30 cellular contexts compared by ENCODE assay signal in genomic region chr6:21861942-21862341, GRCh38.
"Had no signal": no experiment of that assay in that cellular context is flagged by ENCODE, and none has a peak within 500 bp of the region (broad histone marks: within the 10 kb centered on the region; RNA-seq: fewer than 3 reads in every experiment).

No MANE protein-coding gene starts in this region.

- H3K36me3 Mint-ChIP-seq: natural killer cell; stimulated activated naive B cell treated with anti-CD40 and anti-IgM and Interleukin-4, amounts not matched to agents 10 μg/mL and 1 μg/mL and 100 μg/mL, for 72 hours had no signal

- H3K4me1 ChIP-seq: neural progenitor cell, parathyroid adenoma, psoas muscle, spleen, stomach, thyroid gland, tibial nerve, upper lobe of left lung, vagina had no signal

- H3K4me3 Mint-ChIP-seq: natural killer cell; nephron; neural progenitor cell; stimulated activated naive B cell treated with anti-CD40 and anti-IgM and Interleukin-4, amounts not matched to agents 10 μg/mL and 1 μg/mL and 100 μg/mL, for 72 hours; stimulated activated naive CD8-positive, alpha-beta T cell treated with anti-CD3 and anti-CD28 coated beads, Interleukin-15, Interleukin-2, amounts not matched to agents 100 ng/mL and 50 ng/mL, for 24 hours had no signal

- H3K9ac ChIP-seq: neural progenitor cell, parathyroid adenoma had no signal

- H3K9me3 Mint-ChIP-seq: natural killer cell; nephron; stimulated activated naive B cell treated with anti-CD40 and anti-IgM and Interleukin-4, amounts not matched to agents 10 μg/mL and 1 μg/mL and 100 μg/mL, for 72 hours had no signal

- H3K27ac ChIP-seq: neural progenitor cell, ovary, parathyroid adenoma, psoas muscle, skin epidermis, stomach, thoracic aorta, thyroid gland, tibial nerve, upper lobe of left lung, vagina had no signal

- DNase-seq: natural killer cell; occipital lobe; ovary; posterior cingulate gyrus; psoas muscle; right cardiac atrium; spleen; stimulated activated CD4-positive, alpha-beta T cell treated with anti-CD3 and anti-CD28 coated beads, Interleukin-12 subunit alpha, Interleukin-12 subunit beta, amount 100 ng/mL, for 4 hours; stimulated activated CD4-positive, alpha-beta T cell treated with anti-CD3 and anti-CD28 coated beads, Interleukin-1b, Interleukin-23, amount 100 ng/mL, for 48 hours; stimulated activated CD4-positive, alpha-beta T cell treated with anti-CD3 and anti-CD28 coated beads, Interleukin-4, amount 100 ng/mL, for 1 hour; stimulated activated CD4-positive, alpha-beta T cell treated with anti-CD3 and anti-CD28 coated beads, Interleukin-4, amount 100 ng/mL, for 4 hours; stimulated activated CD8-positive, alpha-beta memory T cell treated with anti-CD3 and anti-CD28 coated beads, Interleukin-4, amount 100 ng/mL, for 48 hours; stimulated activated naive B cell treated with anti-CD40 and anti-IgM and Interleukin-4, amounts not matched to agents 10 μg/mL and 1 μg/mL and 100 μg/mL, for 72 hours; stimulated activated naive CD4-positive, alpha-beta T cell treated with Interleukin-2 at 50 U/mL for 16 hours; stomach; thyroid gland; trophoblast cell; upper lobe of left lung had no signal

- H3K79me2 ChIP-seq: parathyroid adenoma had no signal

- H3K27ac Mint-ChIP-seq: natural killer cell; neural progenitor cell; progenitor cell of endocrine pancreas; stimulated activated naive B cell treated with anti-CD40 and anti-IgM and Interleukin-4, amounts not matched to agents 10 μg/mL and 1 μg/mL and 100 μg/mL, for 72 hours; stimulated activated naive CD8-positive, alpha-beta T cell treated with anti-CD3 and anti-CD28 coated beads, Interleukin-15, Interleukin-2, amounts not matched to agents 100 ng/mL and 50 ng/mL, for 24 hours had no signal

- H3K36me3 ChIP-seq: neural progenitor cell, ovary, spleen, stomach, thoracic aorta, thyroid gland, tibial nerve, upper lobe of left lung, vagina had no signal

- H3K4me1 Mint-ChIP-seq: natural killer cell; neural progenitor cell; stimulated activated naive B cell treated with anti-CD40 and anti-IgM and Interleukin-4, amounts not matched to agents 10 μg/mL and 1 μg/mL and 100 μg/mL, for 72 hours had no signal

- H3K4me3 ChIP-seq: neural progenitor cell, ovary, psoas muscle, skin epidermis, smooth muscle cell, spleen, stomach, thoracic aorta, thyroid gland, tibial nerve, upper lobe of left lung, vagina had no signal

- H2AFZ ChIP-seq: neural progenitor cell, parathyroid adenoma had no signal

- H3K4me2 ChIP-seq: neural progenitor cell, smooth muscle cell had no signal

- H3K9me3 ChIP-seq: ovary, psoas muscle, spleen, stomach, thoracic aorta, thyroid gland, tibial nerve, upper lobe of left lung, vagina had no signal

- H3K27me3 Mint-ChIP-seq: progenitor cell of endocrine pancreas; stimulated activated naive B cell treated with anti-CD40 and anti-IgM and Interleukin-4, amounts not matched to agents 10 μg/mL and 1 μg/mL and 100 μg/mL, for 72 hours; stimulated activated naive CD8-positive, alpha-beta T cell treated with anti-CD3 and anti-CD28 coated beads, Interleukin-15, Interleukin-2, amounts not matched to agents 100 ng/mL and 50 ng/mL, for 24 hours had no signal

- ATAC-seq: natural killer cell; psoas muscle; right cardiac atrium; sciatic nerve; stimulated activated naive B cell treated with anti-CD40 and anti-IgM and Interleukin-4, amounts not matched to agents 10 μg/mL and 1 μg/mL and 100 μg/mL, for 72 hours had no signal

- H3K27me3 ChIP-seq: neural progenitor cell, ovary, spleen, stomach, thyroid gland, tibial nerve, upper lobe of left lung, vagina had no signal

- FAIRE-seq: urothelium cell line had no signal
